ENCODE assay signal across 8 cellular contexts in the genomic region with DNA sequence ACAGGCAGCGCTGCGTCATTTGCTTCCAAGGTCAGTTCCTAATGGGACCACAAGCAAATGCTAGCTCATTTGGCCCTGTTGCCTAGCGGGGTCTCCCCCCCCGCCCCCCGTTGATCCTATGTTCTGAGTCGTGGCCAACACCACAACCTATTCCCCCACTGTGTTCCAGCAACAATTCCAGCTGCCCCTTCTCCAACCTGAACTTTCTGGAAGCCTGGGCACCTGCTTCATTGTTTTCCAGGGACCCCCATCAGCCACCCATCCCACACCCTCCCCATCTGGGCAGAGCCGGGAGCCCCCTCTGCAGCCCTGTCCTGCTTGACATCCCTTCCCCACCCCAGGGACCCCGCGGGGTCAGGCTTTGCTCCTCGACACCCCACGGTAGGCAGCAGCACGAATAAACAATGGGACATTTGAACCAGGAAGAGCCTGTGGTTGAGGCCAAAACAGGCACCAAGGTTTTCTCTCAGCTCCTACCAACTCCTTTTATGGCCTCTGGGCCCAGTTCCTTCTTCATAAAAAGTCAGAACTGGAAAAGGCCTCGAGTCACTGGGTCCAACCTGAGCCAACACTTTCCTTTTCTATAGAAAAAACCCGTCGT.
DNase-seq lines count a peak whose midpoint lies in the region; ATAC-seq and TF ChIP-seq lines count a peak whose summit lies in the region.

No MANE protein-coding gene starts in this region.

- no peaks in the 10 kb centered on the region for H3K36me3 ChIP-seq in endocrine pancreas (ENCODE audit: control insufficient read depth, insufficient read depth, low read length)

- DNase-seq in RPMI8226 (peak; percentile 54), NCI-H146 treated with DMSO at 0.1 percent for 48 hours (lab: John Stamatoyannopoulos, UW; ENCODE audit: unreplicated experiment) (no peak), NCI-H2227 (lab: John Stamatoyannopoulos, UW; ENCODE audit: unreplicated experiment) (no peak)
- DNase-seq in effector CD8-positive, alpha-beta T cell (lab: John Stamatoyannopoulos, UW), result no peak

- H3K27me3 ChIP-seq in endocrine pancreas (ENCODE audit: control insufficient read depth, insufficient read depth, low read length), result no peaks in the 10 kb centered on the region

- ATAC-seq in GM21447 (IDR thresholded peaks at IDR 0.05; ENCODE audit: unreplicated experiment), result peak; percentile 5

- H3K27ac ChIP-seq in C4-2B, result peak overlapping the region; percentile 3; the same call in 1 of the 2 replicates

- H3K27me3 Mint-ChIP-seq in nephron (ENCODE audit: low read depth), result peaks cover 4% of the 10 kb centered on the region

- peak overlapping the region; percentile 67 for H3K9ac ChIP-seq in endocrine pancreas (ENCODE audit: control insufficient read depth, insufficient read depth, low read length)

- peaks cover 34% of the 10 kb centered on the region for H3K4me1 Mint-ChIP-seq in nephron

- H3K27ac Mint-ChIP-seq in nephron, result peak overlapping the region; percentile 95 to 97 (median 95)

- no peak for TF ChIP-seq CTCF in C4-2B (conservative IDR thresholded peaks at IDR 0.05)
- TF ChIP-seq CTCF in nephron (IDR thresholded peaks at IDR 0.05; ENCODE audit: unreplicated experiment in 3 of 3), result no peak

- no peak overlapping the region for H3K4me3 ChIP-seq in endocrine pancreas (ENCODE audit: control insufficient read depth, insufficient read depth, low read length)

- peak overlapping the region; percentile 79 to 86 (median 84) for H3K4me3 Mint-ChIP-seq in nephron

- H3K9me3 ChIP-seq in endocrine pancreas (ENCODE audit: control insufficient read depth, low read length), result no peaks in the 10 kb centered on the region

- no peaks in the 10 kb centered on the region for H3K9me3 Mint-ChIP-seq in nephron

- H3K36me3 Mint-ChIP-seq in nephron (ENCODE audit: low read depth), result no peaks in the 10 kb centered on the region

- no peaks in the 10 kb centered on the region for H3K4me1 ChIP-seq in endocrine pancreas (ENCODE audit: control insufficient read depth, insufficient read depth, low read length)
